1 cellular context compared by ENCODE assay signal in genomic region chr5:90409318-90410177, GRCh38.
TF ChIP-seq lines count a peak whose summit lies in the region.

Gene CETN3 (minus strand): TSS chr5:90409756. CDS start chr5:90409661, 95 bp downstream.

TF ChIP-seq in K562, 482 proteins besides CTCF, POLR2A, EP300 and RAD21 (continued from another document and continues in another):
- TF ChIP-seq MGA (IDR thresholded peaks at IDR 0.05), result peak; percentile 89
- TF ChIP-seq PYGO2 (tag; IDR thresholded peaks at IDR 0.05), result no peak
- peak; percentile 53; the same call in 1 of the 2 replicates for TF ChIP-seq JUN (IDR thresholded peaks at IDR 0.05; ENCODE audit: borderline replicate concordance, low read depth, low read length)
- no peak for TF ChIP-seq JUN (CRISPR knock-in tag; IDR thresholded peaks at IDR 0.05; ENCODE audit: borderline replicate concordance)
- TF ChIP-seq ZNF76 (CRISPR knock-in tag; IDR thresholded peaks at IDR 0.05; ENCODE audit: borderline replicate concordance), result no peak
- no peak for TF ChIP-seq RBM15 (IDR thresholded peaks at IDR 0.05; ENCODE audit: insufficient read depth, low read length)
- peak in 1 of 2 experiments; percentile 42; a peak in 1 of 4 replicates for TF ChIP-seq RCOR1 (IDR thresholded peaks at IDR 0.05; ENCODE audit: borderline replicate concordance in 1 of 2, low read depth in 2 of 2, low read length in 2 of 2)
- TF ChIP-seq GTF3C2 (IDR thresholded peaks at IDR 0.05; ENCODE audit: borderline replicate concordance, extremely low read depth, insufficient read length), result no peak
- 0 out of 2 replicates have a peak, but pooled peaks have one; percentile 20 for TF ChIP-seq BRD4 (IDR thresholded peaks at IDR 0.05)
- no peak for TF ChIP-seq MBD1 (CRISPR knock-in tag; IDR thresholded peaks at IDR 0.05)
- TF ChIP-seq MCM3 (IDR thresholded peaks at IDR 0.05), result no peak
- no peak for TF ChIP-seq ZEB2 (IDR thresholded peaks at IDR 0.05)
- no peak for TF ChIP-seq ZNF224 (CRISPR knock-in tag; IDR thresholded peaks at IDR 0.05)
- no peak for TF ChIP-seq SAFB (IDR thresholded peaks at IDR 0.05; ENCODE audit: borderline replicate concordance, low read depth, low read length)
- TF ChIP-seq RFX1 (IDR thresholded peaks at IDR 0.05), result peak; percentile 78
- TF ChIP-seq ZNF740 (CRISPR knock-in tag; IDR thresholded peaks at IDR 0.05), result peak; percentile 66
- peak in 1 of 2 experiments; percentile 94; a peak in 2 of 4 replicates for TF ChIP-seq ZNF740 (tag; IDR thresholded peaks at IDR 0.05)
- TF ChIP-seq ZNF696 (CRISPR knock-in tag; conservative IDR thresholded peaks at IDR 0.05), result no peak
- peak; percentile 92 for TF ChIP-seq RBFOX2 (IDR thresholded peaks at IDR 0.05; ENCODE audit: low read depth, low read length)
- no peak for TF ChIP-seq MTF1 (CRISPR knock-in tag; IDR thresholded peaks at IDR 0.05; ENCODE audit: borderline replicate concordance)
- no peak for TF ChIP-seq MAFK (IDR thresholded peaks at IDR 0.05; ENCODE audit: low read length)
- TF ChIP-seq U2AF1 (optimal IDR thresholded peaks at IDR 0.05; ENCODE audit: low read depth, low read length), result no peak
- no peak for TF ChIP-seq XRCC5 (IDR thresholded peaks at IDR 0.05; ENCODE audit: low read depth, low read length)
- TF ChIP-seq MLX (CRISPR knock-in tag; conservative IDR thresholded peaks at IDR 0.05), result no peak; a peak in 1 of 4 replicates
- TF ChIP-seq HNRNPK (IDR thresholded peaks at IDR 0.05; ENCODE audit: low read depth, low read length, poor library complexity, severe bottlenecking), result no peak
- TF ChIP-seq ZBTB40 (IDR thresholded peaks at IDR 0.05), result no peak
- TF ChIP-seq ZBTB40 (CRISPR knock-in tag; IDR thresholded peaks at IDR 0.05), result no peak
- TF ChIP-seq RBM25 (IDR thresholded peaks at IDR 0.05; ENCODE audit: low read depth, low read length, severe bottlenecking), result peak; percentile 81
